In genomic region chr2:109032229-109032800, GRCh38 we compare ENCODE assay signal across 9 cellular contexts. TPM values are rescaled to one million over a fixed set of nuclear protein-coding genes. Genes with fewer than 3 reads are reported as not detected.
DNase-seq lines count a peak whose midpoint lies in the region; ATAC-seq and TF ChIP-seq lines count a peak whose summit lies in the region.
"Had no signal": no experiment of that assay in that cellular context is flagged by ENCODE, and none has a peak within 500 bp of the region (broad histone marks: within the 10 kb centered on the region; RNA-seq: fewer than 3 reads in every experiment).

No MANE protein-coding gene starts in this region.

- peak overlapping the region; percentile 72 for H2AFZ ChIP-seq in mammary epithelial cell (ENCODE audit: low read depth, low read length)

- POLR2A ChIA-PET in CD4-positive, alpha-beta T cell (lab: Charles Lee) = interaction anchor here (0.7 to 4.3 kb wide), 70 partner anchors 8 to 478 kb away, joined by 3 to 109 read pairs (median 6); partner anchors contain the start of genes EDAR, RANBP2 and SH3RF3

- TF ChIP-seq CTCF in CD4-positive, alpha-beta T cell (IDR thresholded peaks at IDR 0.05) = no peak
- TF ChIP-seq CTCF in mammary epithelial cell (conservative IDR thresholded peaks at IDR 0.05 in 1 of 2, IDR thresholded peaks at IDR 0.05 in 1 of 2; ENCODE audit: extremely low read depth in 1 of 2, insufficient read depth in 1 of 2, low read depth in 1 of 2, low read length in 2 of 2) (no peak), nephron (IDR thresholded peaks at IDR 0.05; ENCODE audit: unreplicated experiment in 3 of 3) (no peak), GM20000 (IDR thresholded peaks at IDR 0.05; ENCODE audit: extremely low read depth, missing control alignments) (no peak)

- peak in 9 of 10 experiments; percentile 41 to 67 (median 57) for DNase-seq in CD4-positive, alpha-beta T cell
- peak; percentile 31 for DNase-seq in T follicular helper cell (ENCODE audit: low read depth)
- DNase-seq in mammary epithelial cell = no peak
- DNase-seq in NCI-H1092 treated with DMSO at 0.1 percent for 48 hours (lab: John Stamatoyannopoulos, UW) = no peak
- no peak for DNase-seq in GM20000 (ENCODE audit: low spot score)
- DNase-seq in NCI-H2196 (lab: John Stamatoyannopoulos, UW; ENCODE audit: unreplicated experiment) = no peak

- peaks cover 5% of the 10 kb centered on the region for H3K36me3 Mint-ChIP-seq in CD4-positive, alpha-beta T cell (ENCODE audit: low read depth)
- H3K36me3 Mint-ChIP-seq in nephron (ENCODE audit: low read depth) = no peaks in the 10 kb centered on the region

- no peaks in the 10 kb centered on the region for H3K27me3 Mint-ChIP-seq in CD4-positive, alpha-beta T cell
- H3K27me3 Mint-ChIP-seq in nephron (ENCODE audit: low read depth) = peaks cover 21% of the 10 kb centered on the region

- H3K27me3 ChIP-seq in CD4-positive, alpha-beta T cell (ENCODE audit: control insufficient read depth, insufficient read depth, low read length) = no peaks in the 10 kb centered on the region
- no peaks in the 10 kb centered on the region for H3K27me3 ChIP-seq in mammary epithelial cell (ENCODE audit: insufficient read depth, low read length)

- H4K20me1 ChIP-seq in mammary epithelial cell (ENCODE audit: insufficient read depth, low read length) = no peaks in the 10 kb centered on the region

- H3K36me3 ChIP-seq in mammary epithelial cell (ENCODE audit: insufficient read depth, low read length) = no peaks in the 10 kb centered on the region

- H3K4me1 ChIP-seq in mammary epithelial cell (ENCODE audit: insufficient read depth, low read length) = peaks cover 5% of the 10 kb centered on the region

- H3K27ac Mint-ChIP-seq in CD4-positive, alpha-beta T cell = peak overlapping the region; percentile 92
- H3K27ac Mint-ChIP-seq in nephron = peak overlapping the region in 2 of 3 experiments; percentile 63 to 83

- H3K4me2 ChIP-seq in mammary epithelial cell (ENCODE audit: insufficient read depth, low read depth, low read length) = no peak overlapping the region

- ATAC-seq in CD4-positive, alpha-beta T cell (ENCODE audit: poor library complexity) = peak; percentile 63
- ATAC-seq in esophagus mucosa = no peak

- no peak overlapping the region for H3K4me3 ChIP-seq in mammary epithelial cell (replicated peaks in 1 of 3; ENCODE audit: insufficient read depth in 1 of 3, low read depth in 2 of 3, low read length in 3 of 3)

- CTCF ChIA-PET in CD4-positive, alpha-beta T cell (lab: Charles Lee) = interaction anchor here (0.9 to 1.5 kb wide), 5 partner anchors 12 to 59 kb away, joined by 3 to 7 read pairs (median 4); partner anchors contain the start of gene EDAR
- CTCF ChIA-PET in mammary epithelial cell (lab: Charles Lee; ENCODE audit: low non-redundant PET) = no interaction called here

- H3K79me2 ChIP-seq in mammary epithelial cell (ENCODE audit: insufficient read depth, low read length) = no peaks in the 10 kb centered on the region

- peaks cover under 1% of the 10 kb centered on the region for H3K9me3 Mint-ChIP-seq in CD4-positive, alpha-beta T cell
- H3K9me3 Mint-ChIP-seq in nephron = peaks cover 3% of the 10 kb centered on the region

- peak overlapping the region; percentile 86 for H3K27ac ChIP-seq in CD4-positive, alpha-beta T cell (ENCODE audit: low read depth, low read length)
- no peak overlapping the region for H3K27ac ChIP-seq in mammary epithelial cell (ENCODE audit: insufficient read depth, low read depth, low read length)
- H3K27ac ChIP-seq: epithelial cell of prostate had no signal

- H3K9me3 ChIP-seq in CD4-positive, alpha-beta T cell (ENCODE audit: control insufficient read depth, low read length) = no peaks in the 10 kb centered on the region
- H3K9me3 ChIP-seq in mammary epithelial cell (replicated peaks; ENCODE audit: insufficient read depth, low read length) = no peaks in the 10 kb centered on the region

- WGBS in mammary epithelial cell (ENCODE audit: low coverage, missing lambda C conversion rate) = 83% methylated on average over 8 of the region's 9 CpGs

- dilution Hi-C loops in mammary epithelial cell (cut with HindIII; ENCODE audit: low sequenced_read_pairs) = no loop called here

- H3K4me3 Mint-ChIP-seq in CD4-positive, alpha-beta T cell = peak overlapping the region; percentile 82
- peak overlapping the region; percentile 72 to 79 (median 78) for H3K4me3 Mint-ChIP-seq in nephron

- no TSS peak for BruUV-seq in mammary epithelial cell (replicated peaks; lab: Mats Ljungman, UMichigan)

- no peak overlapping the region for H3K9ac ChIP-seq in mammary epithelial cell (ENCODE audit: insufficient read depth, low read length)

- peaks cover 79% of the 10 kb centered on the region for H3K4me1 Mint-ChIP-seq in CD4-positive, alpha-beta T cell (ENCODE audit: low read depth)
- H3K4me1 Mint-ChIP-seq in nephron = peaks cover 25% of the 10 kb centered on the region

- intact Hi-C loops in CD4-positive, alpha-beta T cell (cut with DNase I, micrococcal nuclease) = loop anchor here (1.0 to 10.0 kb wide), 8 partner anchors 24 to 180 kb away; partner anchors contain the start of gene SH3RF3 (in 2 of the 2)
- intact Hi-C loops in mammary epithelial cell (cut with micrococcal nuclease) = no loop called here

- in situ Hi-C loops in mammary epithelial cell (cut with MboI; ENCODE audit: low sequenced_read_pairs in 2 of 2) = no loop called here

RNA-seq across cellular contexts. Expression of gene EDAR, which starts 43.3 kb away (rescaled TPM):
- 10 to 100 TPM in 1 of 2 experiments, 1 to 10 TPM in 1; 9.4 to 10.3 TPM for total RNA-seq in CD4-positive, alpha-beta T cell
- total RNA-seq in mammary epithelial cell (1 to 10 TPM in 1 of 2 donors, under 1 TPM in 1; 0.38 to 2.2 TPM), esophagus mucosa (4.8 TPM)
- 0.11 TPM for polyA plus RNA-seq in mammary epithelial cell
- polyA minus RNA-seq in mammary epithelial cell = not detected

Comparison
In these comparisons a context has a peak if more than half of its experiments do, and no peak if none do; other contexts are left out.
1. DNase-seq: peak in CD4-positive, alpha-beta T cell (9 of 10) and T follicular helper cell (single experiment); none in mammary epithelial cell (single experiment), NCI-H1092 treated with DMSO at 0.1 percent for 48 hours (single experiment), GM20000 (single experiment) and NCI-H2196 (single experiment).